ENCODE assay signal across 27 cellular contexts in the genomic region with DNA sequence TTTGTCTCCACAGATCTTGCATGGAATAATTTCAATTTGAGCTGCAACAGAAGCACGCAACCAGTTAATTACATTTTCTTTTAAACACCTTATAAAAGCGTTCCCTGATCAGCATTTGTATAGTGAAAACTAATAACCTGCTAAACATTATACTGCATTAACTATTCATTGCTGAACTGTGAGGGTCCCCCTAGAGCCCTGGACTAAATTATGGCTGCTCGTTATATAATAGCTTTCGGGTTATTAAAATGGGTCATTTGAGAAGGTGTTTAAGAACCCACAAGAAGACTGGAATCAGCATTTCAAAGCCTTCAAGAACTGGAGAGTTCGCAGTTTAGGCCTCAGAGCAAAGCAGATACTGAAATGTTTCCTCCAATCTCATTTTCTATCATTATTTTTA. TPM values are rescaled to one million over a fixed set of nuclear protein-coding genes. Genes with fewer than 3 reads are reported as not detected.
DNase-seq lines count a peak whose midpoint lies in the region; ATAC-seq and TF ChIP-seq lines count a peak whose summit lies in the region.
"Had no signal": no experiment of that assay in that cellular context is flagged by ENCODE, and none has a peak within 500 bp of the region (broad histone marks: within the 10 kb centered on the region; RNA-seq: fewer than 3 reads in every experiment).

No MANE protein-coding gene starts in this region.

- peaks cover 60% of the 10 kb centered on the region for H3K36me3 Mint-ChIP-seq in effector memory CD8-positive, alpha-beta T cell (ENCODE audit: insufficient read depth)
- H3K36me3 Mint-ChIP-seq in type B pancreatic cell, result no peaks in the 10 kb centered on the region

- no peak overlapping the region for H3K4me3 ChIP-seq in upper lobe of right lung
- no peak overlapping the region for H3K4me3 ChIP-seq in Karpas-422 (ENCODE audit: low read length)
- H3K4me3 ChIP-seq: GM23248, SJSA1 had no signal

- H3K27ac Mint-ChIP-seq in effector memory CD8-positive, alpha-beta T cell, result peak overlapping the region; percentile 57 to 65
- no peak overlapping the region for H3K27ac Mint-ChIP-seq in type B pancreatic cell
- H3K27ac Mint-ChIP-seq: CD14-positive monocyte, IgD-negative memory B cell had no signal

- H3K27ac ChIP-seq in upper lobe of right lung (no peak overlapping the region), Karpas-422 (ENCODE audit: low read length) (no peak overlapping the region)
- H3K27ac ChIP-seq: 22Rv1, GM23248, SJSA1 had no signal

- H3K27me3 ChIP-seq in upper lobe of right lung, result no peaks in the 10 kb centered on the region
- H3K27me3 ChIP-seq in Karpas-422 (ENCODE audit: low read length), result no peaks in the 10 kb centered on the region
- H3K27me3 ChIP-seq: BE2C, SJSA1 had no signal

- no peaks in the 10 kb centered on the region for H3K79me2 ChIP-seq in Karpas-422 (ENCODE audit: low read length)

- H3K4me3 Mint-ChIP-seq in effector memory CD8-positive, alpha-beta T cell, result peak overlapping the region in 1 of 2 donors; percentile 37
- H3K4me3 Mint-ChIP-seq in type B pancreatic cell, result no peak overlapping the region
- H3K4me3 Mint-ChIP-seq: CD14-positive monocyte, IgD-negative memory B cell had no signal

- H4K20me1 ChIP-seq in Karpas-422 (ENCODE audit: insufficient read depth, low read depth, low read length), result no peaks in the 10 kb centered on the region

- DNase-seq in DMS79 treated with DMSO at 0.1 percent for 48 hours (lab: John Stamatoyannopoulos, UW), result peak; percentile 14
- DNase-seq in DMS79 (lab: John Stamatoyannopoulos, UW), result no peak
- DNase-seq in NCI-H69 (lab: John Stamatoyannopoulos, UW), result peak; percentile 43
- no peak for DNase-seq in effector memory CD8-positive, alpha-beta T cell
- DNase-seq in type B pancreatic cell (ENCODE audit: extremely low spot score, unreplicated experiment), result no peak
- DNase-seq in upper lobe of right lung, result no peak
- no peak for DNase-seq in Karpas-422
- DNase-seq: ACHN; BE2C; DMS 273 treated with DMSO at 0.1 percent for 48 hours; DND-41; GM23248; H7; NCI-H1092; NCI-H1417 treated with DMSO at 0.1 percent for 48 hours; NCI-H187 treated with DMSO at 0.1 percent for 48 hours; NCI-H446; NCI-H524 treated with DMSO at 0.1 percent for 48 hours; NCI-H82; NK-92 treated with Interleukin-12 subunit alpha and Interleukin-12 subunit beta, amount 100 ng/mL, for 24 hours; PC-3; T-helper 1 cell had no signal

- H3K9me3 Mint-ChIP-seq in effector memory CD8-positive, alpha-beta T cell, result no peaks in the 10 kb centered on the region
- H3K9me3 Mint-ChIP-seq in type B pancreatic cell, result no peaks in the 10 kb centered on the region
- H3K9me3 Mint-ChIP-seq: CD14-positive monocyte, IgD-negative memory B cell had no signal

- no peak overlapping the region for H3K4me2 ChIP-seq in Karpas-422 (ENCODE audit: low read depth, low read length, poor library complexity, severe bottlenecking)

- H3K9ac ChIP-seq in Karpas-422 (ENCODE audit: low read length), result no peak overlapping the region
- H3K9ac ChIP-seq: GM23248 had no signal

- H3K36me3 ChIP-seq in upper lobe of right lung, result peaks cover 8% of the 10 kb centered on the region
- no peaks in the 10 kb centered on the region for H3K36me3 ChIP-seq in Karpas-422 (ENCODE audit: insufficient read depth, low read length)
- H3K36me3 ChIP-seq: BE2C, SJSA1 had no signal

- TF ChIP-seq CTCF in type B pancreatic cell (conservative IDR thresholded peaks at IDR 0.05), result no peak
- TF ChIP-seq CTCF in upper lobe of right lung (IDR thresholded peaks at IDR 0.05), result no peak

- peaks cover 54 to 79% of the 10 kb centered on the region in 2 donors for H3K4me1 Mint-ChIP-seq in effector memory CD8-positive, alpha-beta T cell (ENCODE audit: low read depth in 2 of 2)
- H3K4me1 Mint-ChIP-seq in type B pancreatic cell (ENCODE audit: unreplicated experiment), result no peaks in the 10 kb centered on the region
- H3K4me1 Mint-ChIP-seq: CD14-positive monocyte had no signal

- no peaks in the 10 kb centered on the region for H3K4me1 ChIP-seq in upper lobe of right lung
- no peaks in the 10 kb centered on the region for H3K4me1 ChIP-seq in Karpas-422 (ENCODE audit: low read length)
- H3K4me1 ChIP-seq: SJSA1 had no signal

- intact Hi-C loops in upper lobe of right lung (cut with DNase I), result no loop called here

- ATAC-seq in effector memory CD8-positive, alpha-beta T cell (replicated peaks), result no peak
- no peak for ATAC-seq in GM19467 (IDR thresholded peaks at IDR 0.05; ENCODE audit: unreplicated experiment)
- no peak for ATAC-seq in upper lobe of right lung
- ATAC-seq: PC-3 had no signal

- H2AFZ ChIP-seq in Karpas-422 (ENCODE audit: low read length), result no peak overlapping the region
- H2AFZ ChIP-seq: GM23248 had no signal

- H3K9me3 ChIP-seq in upper lobe of right lung (no peaks in the 10 kb centered on the region), Karpas-422 (ENCODE audit: low read length) (no peaks in the 10 kb centered on the region)
- H3K9me3 ChIP-seq: BE2C, SJSA1 had no signal

- H3K9me2 ChIP-seq in Karpas-422 (replicated peaks; ENCODE audit: insufficient read depth, low read length), result no peaks in the 10 kb centered on the region

- no peaks in the 10 kb centered on the region for H3K27me3 Mint-ChIP-seq in effector memory CD8-positive, alpha-beta T cell
- H3K27me3 Mint-ChIP-seq in type B pancreatic cell, result no peaks in the 10 kb centered on the region
- H3K27me3 Mint-ChIP-seq: IgD-negative memory B cell had no signal

RNA-seq across cellular contexts. Expression of gene ICE2, which starts 52.9 kb away (rescaled TPM):
- total RNA-seq in type B pancreatic cell (ENCODE audit: low replicate concordance) (51.1 and 67.1 TPM in 2 replicates), upper lobe of right lung (49.9 TPM)
- total RNA-seq in Karpas-422 (2014; rRNA removed; shearing (Covaris generic); ENCODE audit: low replicate concordance), result 45.7 and 66.3 TPM in 2 replicates

Comparison
In these comparisons a context has a peak if more than half of its experiments do, and no peak if none do; other contexts are left out.
1. DNase-seq: peak in DMS79 treated with DMSO at 0.1 percent for 48 hours (single experiment) and NCI-H69 (single experiment); none in DMS79 (single experiment), effector memory CD8-positive, alpha-beta T cell (0 of 3), type B pancreatic cell (single experiment), upper lobe of right lung (single experiment) and Karpas-422 (single experiment).